In genomic region chr6:46175446-46175845, GRCh38 we compare ENCODE assay signal across 10 cellular contexts. TPM values are rescaled to one million over a fixed set of nuclear protein-coding genes. Genes with fewer than 3 reads are reported as not detected.
A peak's percentile ranks its signal among the peaks of the same experiment; 100 is the strongest.
DNase-seq lines count a peak whose midpoint lies in the region; ATAC-seq and TF ChIP-seq lines count a peak whose summit lies in the region.
"Had no signal": no experiment of that assay in that cellular context is flagged by ENCODE, and none has a peak within 500 bp of the region (broad histone marks: within the 10 kb centered on the region; RNA-seq: fewer than 3 reads in every experiment).

No MANE protein-coding gene starts in this region.

- no peak for TF ChIP-seq EP300 in sigmoid colon (IDR thresholded peaks at IDR 0.05)

- 75 to 85% methylated on average over 4 of the region's 4 CpGs for WGBS in sigmoid colon, 2 donors

- H3K36me3 ChIP-seq in sigmoid colon, result no peaks in the 10 kb centered on the region
- H3K36me3 ChIP-seq: thoracic aorta had no signal

- H3K4me1 ChIP-seq in sigmoid colon, result peaks cover 0 to 9% (median 9%) of the 10 kb centered on the region in 4 donors

- no peak for TF ChIP-seq POLR2A in sigmoid colon (IDR thresholded peaks at IDR 0.05)

- H3K9me3 ChIP-seq in sigmoid colon, result no peaks in the 10 kb centered on the region
- H3K9me3 ChIP-seq: thoracic aorta had no signal

- DNase-seq in fibroblast of mammary gland (ENCODE audit: low read depth) (peak; percentile 19), left colon (no peak), sigmoid colon (no peak)
- DNase-seq in stimulated activated CD4-positive, alpha-beta T cell treated with anti-CD3 and anti-CD28 coated beads, Interleukin-2, amount 100 ng/mL, for 48 hours, result no peak

- peak; percentile 90 for ATAC-seq in GM18861 (IDR thresholded peaks at IDR 0.05; ENCODE audit: unreplicated experiment)
- peak; percentile 77 for ATAC-seq in GM21447 (IDR thresholded peaks at IDR 0.05; ENCODE audit: unreplicated experiment)
- peak; percentile 85 for ATAC-seq in HG03175 (IDR thresholded peaks at IDR 0.05; ENCODE audit: unreplicated experiment)
- no peak for ATAC-seq in left colon
- ATAC-seq: left lobe of liver had no signal

- TF ChIP-seq CTCF in fibroblast of mammary gland (conservative IDR thresholded peaks at IDR 0.05; ENCODE audit: control insufficient read depth, insufficient read depth, low read depth, low read length) (no peak), sigmoid colon (IDR thresholded peaks at IDR 0.05) (no peak)

- H3K4me3 ChIP-seq in fibroblast of mammary gland (ENCODE audit: control insufficient read depth, low read depth, low read length) (no peak overlapping the region), sigmoid colon (no peak overlapping the region)
- H3K4me3 ChIP-seq: thoracic aorta had no signal

- H3K27ac ChIP-seq in sigmoid colon, result no peak overlapping the region
- H3K27ac ChIP-seq: epithelial cell of prostate, thoracic aorta had no signal

- peaks cover 0 to 13% (median 6%) of the 10 kb centered on the region in 3 donors for H3K27me3 ChIP-seq in sigmoid colon

- intact Hi-C loops in left colon (cut with DNase I, micrococcal nuclease), result no loop called here
- intact Hi-C loops in sigmoid colon (cut with DNase I), result no loop called here

RNA-seq across cellular contexts. Expression of gene ENPP5, which starts 4.7 kb away (rescaled TPM):
- total RNA-seq in left colon (1 to 10 TPM; 3.4 to 3.5 TPM), sigmoid colon (under 1 TPM; 0.14 to 0.71 (median 0.52) TPM)
- polyA plus RNA-seq in sigmoid colon, result 1 to 10 TPM in 1 of 3 donors, under 1 TPM in 2; 0.60 to 1.7 (median 0.69) TPM

RNA-seq across cellular contexts. Expression of gene ENPP4, which starts 45.7 kb away (rescaled TPM):
- 10 to 100 TPM; 19.1 to 26.3 TPM for total RNA-seq in left colon
- 10 to 100 TPM; 16.2 to 19.1 (median 16.4) TPM for total RNA-seq in sigmoid colon
- 1 to 10 TPM; 3.0 to 8.6 (median 5.1) TPM for polyA plus RNA-seq in sigmoid colon
